28 cellular contexts compared by ENCODE assay signal in the genomic region with DNA sequence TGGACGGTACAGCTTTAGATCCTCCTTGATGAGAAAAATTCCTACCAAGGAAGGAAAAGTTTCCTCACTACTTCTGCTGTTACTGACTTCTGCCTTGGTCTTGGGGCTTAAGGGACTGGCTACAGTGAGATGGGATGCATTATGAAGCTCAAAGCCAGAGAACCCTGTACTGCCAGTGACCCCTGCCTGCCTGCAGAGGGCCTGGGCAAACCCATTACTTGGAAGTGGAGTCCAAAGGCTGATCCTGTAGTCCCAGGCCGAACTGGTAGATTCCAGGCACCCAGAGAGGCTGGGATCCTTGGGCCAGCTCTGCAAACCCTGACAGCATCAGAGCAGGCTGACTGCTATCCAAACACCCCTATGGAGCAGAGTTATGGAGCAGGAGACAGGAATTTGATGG. TPM values are rescaled to one million over a fixed set of nuclear protein-coding genes. Genes with fewer than 3 reads are reported as not detected.
"Had no signal": no experiment of that assay in that cellular context is flagged by ENCODE, and none has a peak within 500 bp of the region (broad histone marks: within the 10 kb centered on the region; RNA-seq: fewer than 3 reads in every experiment).

No MANE protein-coding gene starts in this region.

- H3K27ac ChIP-seq: adrenal gland, ascending aorta, foreskin keratinocyte, left ventricle myocardium inferior, transverse colon, VCaP had no signal

- H3K4me3 ChIP-seq: adrenal gland, ascending aorta, left ventricle myocardium inferior, transverse colon had no signal

- H3K4me1 Mint-ChIP-seq: immature natural killer cell; stimulated activated naive B cell treated with anti-CD40 and anti-IgM and Interleukin-4, amounts not matched to agents 10 μg/mL and 1 μg/mL and 100 μg/mL, for 72 hours had no signal

- H3K4me1 ChIP-seq: ascending aorta, foreskin keratinocyte, left ventricle myocardium inferior, transverse colon had no signal

- H3K27me3 ChIP-seq: adrenal gland, ascending aorta, foreskin keratinocyte, transverse colon had no signal

- H3K4me3 Mint-ChIP-seq: activated naive CD8-positive, alpha-beta T cell; activated T-cell treated with anti-CD3 and anti-CD28 coated beads, Interleukin-2, amount 50 U/mL, for 24 hours; immature natural killer cell; mesothelial cell of epicardium; naive thymus-derived CD8-positive, alpha-beta T cell; stimulated activated naive B cell treated with anti-CD40 and anti-IgM and Interleukin-4, amounts not matched to agents 10 μg/mL and 1 μg/mL and 100 μg/mL, for 72 hours had no signal

- H3K27ac Mint-ChIP-seq: activated naive CD8-positive, alpha-beta T cell; activated T-cell treated with anti-CD3 and anti-CD28 coated beads, Interleukin-2, amount 50 U/mL, for 24 hours; activated T-helper 2 cell treated with anti-CD3 and anti-CD28 coated beads, Interferon-gamma antibody, Interleukin-2, Interleukin-4, amounts not matched to agents 10 μg/mL and 5 μg/mL and 100 μg/mL, durations not matched to agents 14 hours and 24 hours and 36 hours; immature natural killer cell; mesothelial cell of epicardium; stimulated activated naive B cell treated with anti-CD40 and anti-IgM and Interleukin-4, amounts not matched to agents 10 μg/mL and 1 μg/mL and 100 μg/mL, for 72 hours had no signal

- H3K9me3 Mint-ChIP-seq: activated T-cell treated with anti-CD3 and anti-CD28 coated beads, Interleukin-2, amount 50 U/mL, for 24 hours; activated T-helper 2 cell treated with anti-CD3 and anti-CD28 coated beads, Interferon-gamma antibody, Interleukin-2, Interleukin-4, amounts not matched to agents 10 μg/mL and 5 μg/mL and 100 μg/mL, durations not matched to agents 14 hours and 24 hours and 36 hours; immature natural killer cell; mesothelial cell of epicardium; naive thymus-derived CD8-positive, alpha-beta T cell; stimulated activated naive B cell treated with anti-CD40 and anti-IgM and Interleukin-4, amounts not matched to agents 10 μg/mL and 1 μg/mL and 100 μg/mL, for 72 hours had no signal

- H3K27me3 Mint-ChIP-seq: activated naive CD8-positive, alpha-beta T cell; stimulated activated naive B cell treated with anti-CD40 and anti-IgM and Interleukin-4, amounts not matched to agents 10 μg/mL and 1 μg/mL and 100 μg/mL, for 72 hours had no signal

- ATAC-seq: foreskin keratinocyte; naive thymus-derived CD8-positive, alpha-beta T cell; stimulated activated naive B cell treated with anti-CD40 and anti-IgM and Interleukin-4, amounts not matched to agents 10 μg/mL and 1 μg/mL and 100 μg/mL, for 72 hours had no signal

- H3K9me3 ChIP-seq: adrenal gland, ascending aorta, left ventricle myocardium inferior, transverse colon had no signal

- H3K36me3 Mint-ChIP-seq: activated naive CD8-positive, alpha-beta T cell; immature natural killer cell; mesothelial cell of epicardium; naive thymus-derived CD8-positive, alpha-beta T cell had no signal

- DNase-seq: activated naive CD4-positive, alpha-beta T cell; activated T-cell treated with anti-CD3 and anti-CD28 coated beads, Interleukin-2, amount 50 U/mL, for 24 hours; adrenal gland; erythroblast; foreskin keratinocyte; immature natural killer cell; kidney glomerular epithelial cell; left ventricle myocardium inferior; naive thymus-derived CD8-positive, alpha-beta T cell; stimulated activated CD4-positive, alpha-beta T cell treated with anti-CD3 and anti-CD28 coated beads, Interleukin-2, amount 100 ng/mL, for 48 hours; stimulated activated CD8-positive, alpha-beta memory T cell treated with anti-CD3 and anti-CD28 coated beads, Interleukin-4, amount 100 ng/mL, for 48 hours; stimulated activated naive B cell treated with anti-CD40 and anti-IgM and Interleukin-4, amounts not matched to agents 10 μg/mL and 1 μg/mL and 100 μg/mL, for 72 hours; SW 1271; T-helper 2 cell; transverse colon had no signal

- H3K36me3 ChIP-seq: adrenal gland, ascending aorta, transverse colon had no signal

RNA-seq across cellular contexts. Expression of a gene that starts 25.7 kb away (rescaled TPM):
- total RNA-seq: activated T-helper 2 cell treated with anti-CD3 and anti-CD28 coated beads, Interferon-gamma antibody, Interleukin-2, Interleukin-4, amounts not matched to agents 10 μg/mL and 5 μg/mL and 100 μg/mL, durations not matched to agents 14 hours and 24 hours and 36 hours; bronchial epithelial cell; cerebellum; fibroblast of lung; foreskin keratinocyte; glomerular endothelial cell; left ventricle myocardium inferior; lung microvascular endothelial cell; naive thymus-derived CD8-positive, alpha-beta T cell; osteoblast; renal cortical epithelial cell; temporal lobe; transverse colon had no signal
- polyA plus RNA-seq: fibroblast of lung; foreskin keratinocyte; immature natural killer cell; naive thymus-derived CD8-positive, alpha-beta T cell had no signal
